Comparison of ENCODE assay signal across 1 cellular context in genomic region chr6:150435832-150436231, GRCh38.
TF ChIP-seq lines count a peak whose summit lies in the region.

No MANE protein-coding gene starts in this region.

TF ChIP-seq in SK-N-SH, 30 proteins besides CTCF, POLR2A, EP300 and RAD21 (continued from another document):
- TF ChIP-seq IRF3 (IDR thresholded peaks at IDR 0.05; ENCODE audit: low read depth, low read length) (no peak), TCF12 (IDR thresholded peaks at IDR 0.05) (no peak), JUND (IDR thresholded peaks at IDR 0.05) (no peak), FOSL2 (IDR thresholded peaks at IDR 0.05; ENCODE audit: borderline replicate concordance, low read depth) (no peak), GATA2 (CRISPR knock-in tag; IDR thresholded peaks at IDR 0.05) (no peak), ELF1 (IDR thresholded peaks at IDR 0.05) (no peak), FOXJ3 (CRISPR knock-in tag; IDR thresholded peaks at IDR 0.05) (no peak), YY1 (IDR thresholded peaks at IDR 0.05; ENCODE audit: low read depth) (no peak), RCOR1 (IDR thresholded peaks at IDR 0.05; ENCODE audit: low read length) (no peak), ZBTB33 (IDR thresholded peaks at IDR 0.05; ENCODE audit: borderline replicate concordance, low read depth) (no peak), TEAD4 (IDR thresholded peaks at IDR 0.05; ENCODE audit: borderline replicate concordance, insufficient read depth) (no peak), TAF1 (IDR thresholded peaks at IDR 0.05; ENCODE audit: borderline replicate concordance, low read depth, low read length) (no peak)
